Comparison of ENCODE assay signal across 1 cellular context in the genomic region with DNA sequence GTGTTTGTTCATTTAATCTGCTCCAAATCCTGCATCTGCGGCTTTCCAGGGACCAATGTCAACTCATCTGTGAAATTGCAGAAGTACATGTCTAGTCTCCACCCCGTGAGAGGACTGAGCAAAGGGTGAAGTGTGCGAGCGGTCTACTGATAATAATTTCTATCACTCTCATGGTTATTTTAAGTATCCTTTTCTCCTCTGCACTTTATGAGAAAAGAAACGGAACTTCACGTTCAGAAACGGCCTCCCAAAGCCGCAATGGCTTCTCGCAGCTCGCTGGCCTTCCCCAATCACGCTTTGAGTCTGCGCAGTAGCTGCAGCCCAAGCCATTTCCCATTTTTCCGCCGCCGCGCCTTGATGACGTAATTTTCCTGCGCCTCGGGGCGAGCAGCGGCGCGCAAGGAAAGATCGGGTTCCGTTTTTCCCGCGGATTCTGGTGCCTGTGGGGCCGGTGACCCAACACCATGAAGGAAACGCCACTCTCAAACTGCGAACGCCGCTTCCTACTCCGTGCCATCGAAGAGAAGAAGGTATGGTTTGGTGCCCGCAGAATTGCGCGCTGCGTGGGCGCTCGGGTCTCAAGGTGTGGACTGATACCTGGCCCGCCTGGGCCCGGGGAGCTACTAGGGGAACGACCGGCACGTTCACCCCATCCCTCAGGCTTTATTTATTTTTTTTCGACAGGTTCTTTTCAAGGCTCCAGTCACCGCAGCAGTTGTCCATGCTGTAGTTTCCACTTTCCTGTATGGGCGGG.
TF ChIP-seq lines count a peak whose summit lies in the region.

A gene with protein sequence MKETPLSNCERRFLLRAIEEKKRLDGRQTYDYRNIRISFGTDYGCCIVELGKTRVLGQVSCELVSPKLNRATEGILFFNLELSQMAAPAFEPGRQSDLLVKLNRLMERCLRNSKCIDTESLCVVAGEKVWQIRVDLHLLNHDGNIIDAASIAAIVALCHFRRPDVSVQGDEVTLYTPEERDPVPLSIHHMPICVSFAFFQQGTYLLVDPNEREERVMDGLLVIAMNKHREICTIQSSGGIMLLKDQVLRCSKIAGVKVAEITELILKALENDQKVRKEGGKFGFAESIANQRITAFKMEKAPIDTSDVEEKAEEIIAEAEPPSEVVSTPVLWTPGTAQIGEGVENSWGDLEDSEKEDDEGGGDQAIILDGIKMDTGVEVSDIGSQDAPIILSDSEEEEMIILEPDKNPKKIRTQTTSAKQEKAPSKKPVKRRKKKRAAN (plus strand): TSS at position 363 of the 754 bp plus-strand sequence. CDS start 102 bp downstream, at position 465.

TF ChIP-seq in HepG2, 621 proteins besides CTCF, POLR2A, EP300 and RAD21 (continued from another document and continues in another):
- TF ChIP-seq, protein P1, sequence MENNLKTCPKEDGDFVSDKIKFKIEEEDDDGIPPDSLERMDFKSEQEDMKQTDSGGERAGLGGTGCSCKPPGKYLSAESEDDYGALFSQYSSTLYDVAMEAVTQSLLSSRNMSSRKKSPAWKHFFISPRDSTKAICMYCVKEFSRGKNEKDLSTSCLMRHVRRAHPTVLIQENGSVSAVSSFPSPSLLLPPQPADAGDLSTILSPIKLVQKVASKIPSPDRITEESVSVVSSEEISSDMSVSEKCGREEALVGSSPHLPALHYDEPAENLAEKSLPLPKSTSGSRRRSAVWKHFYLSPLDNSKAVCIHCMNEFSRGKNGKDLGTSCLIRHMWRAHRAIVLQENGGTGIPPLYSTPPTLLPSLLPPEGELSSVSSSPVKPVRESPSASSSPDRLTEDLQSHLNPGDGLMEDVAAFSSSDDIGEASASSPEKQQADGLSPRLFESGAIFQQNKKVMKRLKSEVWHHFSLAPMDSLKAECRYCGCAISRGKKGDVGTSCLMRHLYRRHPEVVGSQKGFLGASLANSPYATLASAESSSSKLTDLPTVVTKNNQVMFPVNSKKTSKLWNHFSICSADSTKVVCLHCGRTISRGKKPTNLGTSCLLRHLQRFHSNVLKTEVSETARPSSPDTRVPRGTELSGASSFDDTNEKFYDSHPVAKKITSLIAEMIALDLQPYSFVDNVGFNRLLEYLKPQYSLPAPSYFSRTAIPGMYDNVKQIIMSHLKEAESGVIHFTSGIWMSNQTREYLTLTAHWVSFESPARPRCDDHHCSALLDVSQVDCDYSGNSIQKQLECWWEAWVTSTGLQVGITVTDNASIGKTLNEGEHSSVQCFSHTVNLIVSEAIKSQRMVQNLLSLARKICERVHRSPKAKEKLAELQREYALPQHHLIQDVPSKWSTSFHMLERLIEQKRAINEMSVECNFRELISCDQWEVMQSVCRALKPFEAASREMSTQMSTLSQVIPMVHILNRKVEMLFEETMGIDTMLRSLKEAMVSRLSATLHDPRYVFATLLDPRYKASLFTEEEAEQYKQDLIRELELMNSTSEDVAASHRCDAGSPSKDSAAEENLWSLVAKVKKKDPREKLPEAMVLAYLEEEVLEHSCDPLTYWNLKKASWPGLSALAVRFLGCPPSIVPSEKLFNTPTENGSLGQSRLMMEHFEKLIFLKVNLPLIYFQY (CRISPR knock-in tag; IDR thresholded peaks at IDR 0.05; ENCODE audit: borderline replicate concordance), result peak; percentile 86
- TF ChIP-seq ZNF143 (CRISPR knock-in tag; IDR thresholded peaks at IDR 0.05) (peak; percentile 78), ZNF441 (CRISPR knock-in tag; IDR thresholded peaks at IDR 0.05; ENCODE audit: borderline replicate concordance) (no peak; the same call in 1 of the 2 replicates), NCOR1 (IDR thresholded peaks at IDR 0.05; ENCODE audit: borderline replicate concordance, low read length) (no peak), SMYD3 (CRISPR knock-in tag; IDR thresholded peaks at IDR 0.05) (no peak), TCF7L2 (IDR thresholded peaks at IDR 0.05; ENCODE audit: low read depth, low read length) (no peak), ERF (CRISPR knock-in tag; IDR thresholded peaks at IDR 0.05) (peak; percentile 86), SIX1 (CRISPR knock-in tag; IDR thresholded peaks at IDR 0.05; ENCODE audit: borderline replicate concordance) (peak; percentile 86), ATF1 (CRISPR knock-in tag; IDR thresholded peaks at IDR 0.05) (peak; percentile 99), ZNF468 (CRISPR knock-in tag; IDR thresholded peaks at IDR 0.05) (no peak), NFKB2 (CRISPR knock-in tag; IDR thresholded peaks at IDR 0.05; ENCODE audit: borderline replicate concordance) (peak; percentile 80; the same call in 1 of the 2 replicates), MBNL3 (CRISPR knock-in tag; conservative IDR thresholded peaks at IDR 0.05) (no peak), BRCA1 (CRISPR knock-in tag; IDR thresholded peaks at IDR 0.05) (0 out of 2 replicates have a peak, but pooled peaks have one; percentile 79), ZNF264 (CRISPR knock-in tag; IDR thresholded peaks at IDR 0.05) (peak; percentile 66), NR1H2 (CRISPR knock-in tag; IDR thresholded peaks at IDR 0.05; ENCODE audit: borderline replicate concordance, low read depth) (no peak), EED (CRISPR knock-in tag; IDR thresholded peaks at IDR 0.05) (peak; percentile 19; the same call in 1 of the 2 replicates), ELF3 (CRISPR knock-in tag; IDR thresholded peaks at IDR 0.05) (peak; percentile 82), ZNF569 (CRISPR knock-in tag; IDR thresholded peaks at IDR 0.05; ENCODE audit: borderline replicate concordance) (no peak), PHF20 (CRISPR knock-in tag; IDR thresholded peaks at IDR 0.05) (peak; percentile 97), FOXA1 (IDR thresholded peaks at IDR 0.05) (no peak), FOXA1 (CRISPR knock-in tag; IDR thresholded peaks at IDR 0.05) (no peak), KDM4B (CRISPR knock-in tag; IDR thresholded peaks at IDR 0.05) (0 out of 2 replicates have a peak, but pooled peaks have one; percentile 22), ATM (IDR thresholded peaks at IDR 0.05; ENCODE audit: borderline replicate concordance) (no peak), CHD2 (IDR thresholded peaks at IDR 0.05; ENCODE audit: low read depth, low read length) (no peak), KLF11 (CRISPR knock-in tag; IDR thresholded peaks at IDR 0.05) (0 out of 2 replicates have a peak, but pooled peaks have one; percentile 31)
- TF ChIP-seq, protein P2, sequence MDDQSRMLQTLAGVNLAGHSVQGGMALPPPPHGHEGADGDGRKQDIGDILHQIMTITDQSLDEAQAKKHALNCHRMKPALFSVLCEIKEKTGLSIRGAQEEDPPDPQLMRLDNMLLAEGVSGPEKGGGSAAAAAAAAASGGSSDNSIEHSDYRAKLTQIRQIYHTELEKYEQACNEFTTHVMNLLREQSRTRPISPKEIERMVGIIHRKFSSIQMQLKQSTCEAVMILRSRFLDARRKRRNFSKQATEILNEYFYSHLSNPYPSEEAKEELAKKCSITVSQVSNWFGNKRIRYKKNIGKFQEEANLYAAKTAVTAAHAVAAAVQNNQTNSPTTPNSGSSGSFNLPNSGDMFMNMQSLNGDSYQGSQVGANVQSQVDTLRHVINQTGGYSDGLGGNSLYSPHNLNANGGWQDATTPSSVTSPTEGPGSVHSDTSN (CRISPR knock-in tag; IDR thresholded peaks at IDR 0.05; ENCODE audit: borderline replicate concordance), result no peak
- TF ChIP-seq, protein P3, sequence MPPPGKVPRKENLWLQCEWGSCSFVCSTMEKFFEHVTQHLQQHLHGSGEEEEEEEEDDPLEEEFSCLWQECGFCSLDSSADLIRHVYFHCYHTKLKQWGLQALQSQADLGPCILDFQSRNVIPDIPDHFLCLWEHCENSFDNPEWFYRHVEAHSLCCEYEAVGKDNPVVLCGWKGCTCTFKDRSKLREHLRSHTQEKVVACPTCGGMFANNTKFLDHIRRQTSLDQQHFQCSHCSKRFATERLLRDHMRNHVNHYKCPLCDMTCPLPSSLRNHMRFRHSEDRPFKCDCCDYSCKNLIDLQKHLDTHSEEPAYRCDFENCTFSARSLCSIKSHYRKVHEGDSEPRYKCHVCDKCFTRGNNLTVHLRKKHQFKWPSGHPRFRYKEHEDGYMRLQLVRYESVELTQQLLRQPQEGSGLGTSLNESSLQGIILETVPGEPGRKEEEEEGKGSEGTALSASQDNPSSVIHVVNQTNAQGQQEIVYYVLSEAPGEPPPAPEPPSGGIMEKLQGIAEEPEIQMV (CRISPR knock-in tag; IDR thresholded peaks at IDR 0.05; ENCODE audit: low read depth), result peak; percentile 55; the same call in 1 of the 2 replicates
- TF ChIP-seq, protein P4, sequence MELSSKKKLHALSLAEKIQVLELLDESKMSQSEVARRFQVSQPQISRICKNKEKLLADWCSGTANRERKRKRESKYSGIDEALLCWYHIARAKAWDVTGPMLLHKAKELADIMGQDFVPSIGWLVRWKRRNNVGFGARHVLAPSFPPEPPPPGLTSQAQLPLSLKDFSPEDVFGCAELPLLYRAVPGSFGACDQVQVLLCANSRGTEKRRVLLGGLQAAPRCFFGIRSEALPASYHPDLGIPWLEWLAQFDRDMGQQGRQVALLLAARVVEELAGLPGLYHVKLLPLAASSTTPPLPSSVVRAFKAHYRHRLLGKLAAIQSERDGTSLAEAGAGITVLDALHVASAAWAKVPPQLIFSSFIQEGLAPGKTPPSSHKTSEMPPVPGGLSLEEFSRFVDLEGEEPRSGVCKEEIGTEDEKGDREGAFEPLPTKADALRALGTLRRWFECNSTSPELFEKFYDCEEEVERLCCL (CRISPR knock-in tag; IDR thresholded peaks at IDR 0.05; ENCODE audit: borderline replicate concordance), result 0 out of 2 replicates have a peak, but pooled peaks have one; percentile 69
- TF ChIP-seq, protein P5, sequence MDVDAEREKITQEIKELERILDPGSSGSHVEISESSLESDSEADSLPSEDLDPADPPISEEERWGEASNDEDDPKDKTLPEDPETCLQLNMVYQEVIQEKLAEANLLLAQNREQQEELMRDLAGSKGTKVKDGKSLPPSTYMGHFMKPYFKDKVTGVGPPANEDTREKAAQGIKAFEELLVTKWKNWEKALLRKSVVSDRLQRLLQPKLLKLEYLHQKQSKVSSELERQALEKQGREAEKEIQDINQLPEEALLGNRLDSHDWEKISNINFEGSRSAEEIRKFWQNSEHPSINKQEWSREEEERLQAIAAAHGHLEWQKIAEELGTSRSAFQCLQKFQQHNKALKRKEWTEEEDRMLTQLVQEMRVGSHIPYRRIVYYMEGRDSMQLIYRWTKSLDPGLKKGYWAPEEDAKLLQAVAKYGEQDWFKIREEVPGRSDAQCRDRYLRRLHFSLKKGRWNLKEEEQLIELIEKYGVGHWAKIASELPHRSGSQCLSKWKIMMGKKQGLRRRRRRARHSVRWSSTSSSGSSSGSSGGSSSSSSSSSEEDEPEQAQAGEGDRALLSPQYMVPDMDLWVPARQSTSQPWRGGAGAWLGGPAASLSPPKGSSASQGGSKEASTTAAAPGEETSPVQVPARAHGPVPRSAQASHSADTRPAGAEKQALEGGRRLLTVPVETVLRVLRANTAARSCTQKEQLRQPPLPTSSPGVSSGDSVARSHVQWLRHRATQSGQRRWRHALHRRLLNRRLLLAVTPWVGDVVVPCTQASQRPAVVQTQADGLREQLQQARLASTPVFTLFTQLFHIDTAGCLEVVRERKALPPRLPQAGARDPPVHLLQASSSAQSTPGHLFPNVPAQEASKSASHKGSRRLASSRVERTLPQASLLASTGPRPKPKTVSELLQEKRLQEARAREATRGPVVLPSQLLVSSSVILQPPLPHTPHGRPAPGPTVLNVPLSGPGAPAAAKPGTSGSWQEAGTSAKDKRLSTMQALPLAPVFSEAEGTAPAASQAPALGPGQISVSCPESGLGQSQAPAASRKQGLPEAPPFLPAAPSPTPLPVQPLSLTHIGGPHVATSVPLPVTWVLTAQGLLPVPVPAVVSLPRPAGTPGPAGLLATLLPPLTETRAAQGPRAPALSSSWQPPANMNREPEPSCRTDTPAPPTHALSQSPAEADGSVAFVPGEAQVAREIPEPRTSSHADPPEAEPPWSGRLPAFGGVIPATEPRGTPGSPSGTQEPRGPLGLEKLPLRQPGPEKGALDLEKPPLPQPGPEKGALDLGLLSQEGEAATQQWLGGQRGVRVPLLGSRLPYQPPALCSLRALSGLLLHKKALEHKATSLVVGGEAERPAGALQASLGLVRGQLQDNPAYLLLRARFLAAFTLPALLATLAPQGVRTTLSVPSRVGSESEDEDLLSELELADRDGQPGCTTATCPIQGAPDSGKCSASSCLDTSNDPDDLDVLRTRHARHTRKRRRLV (CRISPR knock-in tag; IDR thresholded peaks at IDR 0.05), result no peak
- TF ChIP-seq, protein P6, sequence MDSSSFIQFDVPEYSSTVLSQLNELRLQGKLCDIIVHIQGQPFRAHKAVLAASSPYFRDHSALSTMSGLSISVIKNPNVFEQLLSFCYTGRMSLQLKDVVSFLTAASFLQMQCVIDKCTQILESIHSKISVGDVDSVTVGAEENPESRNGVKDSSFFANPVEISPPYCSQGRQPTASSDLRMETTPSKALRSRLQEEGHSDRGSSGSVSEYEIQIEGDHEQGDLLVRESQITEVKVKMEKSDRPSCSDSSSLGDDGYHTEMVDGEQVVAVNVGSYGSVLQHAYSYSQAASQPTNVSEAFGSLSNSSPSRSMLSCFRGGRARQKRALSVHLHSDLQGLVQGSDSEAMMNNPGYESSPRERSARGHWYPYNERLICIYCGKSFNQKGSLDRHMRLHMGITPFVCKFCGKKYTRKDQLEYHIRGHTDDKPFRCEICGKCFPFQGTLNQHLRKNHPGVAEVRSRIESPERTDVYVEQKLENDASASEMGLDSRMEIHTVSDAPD (CRISPR knock-in tag; IDR thresholded peaks at IDR 0.05), result no peak
- TF ChIP-seq, protein P7, sequence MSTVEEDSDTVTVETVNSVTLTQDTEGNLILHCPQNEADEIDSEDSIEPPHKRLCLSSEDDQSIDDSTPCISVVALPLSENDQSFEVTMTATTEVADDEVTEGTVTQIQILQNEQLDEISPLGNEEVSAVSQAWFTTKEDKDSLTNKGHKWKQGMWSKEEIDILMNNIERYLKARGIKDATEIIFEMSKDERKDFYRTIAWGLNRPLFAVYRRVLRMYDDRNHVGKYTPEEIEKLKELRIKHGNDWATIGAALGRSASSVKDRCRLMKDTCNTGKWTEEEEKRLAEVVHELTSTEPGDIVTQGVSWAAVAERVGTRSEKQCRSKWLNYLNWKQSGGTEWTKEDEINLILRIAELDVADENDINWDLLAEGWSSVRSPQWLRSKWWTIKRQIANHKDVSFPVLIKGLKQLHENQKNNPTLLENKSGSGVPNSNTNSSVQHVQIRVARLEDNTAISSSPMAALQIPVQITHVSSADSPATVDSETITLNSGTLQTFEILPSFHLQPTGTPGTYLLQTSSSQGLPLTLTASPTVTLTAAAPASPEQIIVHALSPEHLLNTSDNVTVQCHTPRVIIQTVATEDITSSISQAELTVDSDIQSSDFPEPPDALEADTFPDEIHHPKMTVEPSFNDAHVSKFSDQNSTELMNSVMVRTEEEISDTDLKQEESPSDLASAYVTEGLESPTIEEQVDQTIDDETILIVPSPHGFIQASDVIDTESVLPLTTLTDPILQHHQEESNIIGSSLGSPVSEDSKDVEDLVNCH (CRISPR knock-in tag; IDR thresholded peaks at IDR 0.05), result no peak
- TF ChIP-seq, protein P8, sequence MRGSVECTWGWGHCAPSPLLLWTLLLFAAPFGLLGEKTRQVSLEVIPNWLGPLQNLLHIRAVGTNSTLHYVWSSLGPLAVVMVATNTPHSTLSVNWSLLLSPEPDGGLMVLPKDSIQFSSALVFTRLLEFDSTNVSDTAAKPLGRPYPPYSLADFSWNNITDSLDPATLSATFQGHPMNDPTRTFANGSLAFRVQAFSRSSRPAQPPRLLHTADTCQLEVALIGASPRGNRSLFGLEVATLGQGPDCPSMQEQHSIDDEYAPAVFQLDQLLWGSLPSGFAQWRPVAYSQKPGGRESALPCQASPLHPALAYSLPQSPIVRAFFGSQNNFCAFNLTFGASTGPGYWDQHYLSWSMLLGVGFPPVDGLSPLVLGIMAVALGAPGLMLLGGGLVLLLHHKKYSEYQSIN (CRISPR knock-in tag; IDR thresholded peaks at IDR 0.05; ENCODE audit: borderline replicate concordance), result no peak
